Comparison of ENCODE assay signal across 1 cellular context in genomic region chr10:24952146-24952700, GRCh38.
TF ChIP-seq lines count a peak whose summit lies in the region.

PRTFDC1 (minus strand) TSS chr10:24952606; CDS start chr10:24952575, 31 bp downstream.

TF ChIP-seq in K562, 482 proteins besides CTCF, POLR2A, EP300 and RAD21 (continued from another document):
- TF ChIP-seq ELK3 (CRISPR knock-in tag; IDR thresholded peaks at IDR 0.05), result no peak
- TF ChIP-seq HMBOX1 (IDR thresholded peaks at IDR 0.05), result no peak
- no peak for TF ChIP-seq NUFIP1 (IDR thresholded peaks at IDR 0.05; ENCODE audit: partially characterized antibody)
- peak; percentile 45 for TF ChIP-seq ZNF263 (CRISPR knock-in tag; IDR thresholded peaks at IDR 0.05; ENCODE audit: borderline replicate concordance)
- no peak for TF ChIP-seq DEAF1 (CRISPR knock-in tag; IDR thresholded peaks at IDR 0.05)
- TF ChIP-seq RBM39 (optimal IDR thresholded peaks at IDR 0.05; ENCODE audit: low read depth, low read length), result no peak
- no peak for TF ChIP-seq NR2C2 (CRISPR knock-in tag; IDR thresholded peaks at IDR 0.05)
- peak; percentile 84 for TF ChIP-seq NR2C2 (tag; IDR thresholded peaks at IDR 0.05)
- no peak for TF ChIP-seq MXD1 (CRISPR knock-in tag; IDR thresholded peaks at IDR 0.05; ENCODE audit: borderline replicate concordance, poor library complexity, severe bottlenecking)
- no peak for TF ChIP-seq SRSF7 (optimal IDR thresholded peaks at IDR 0.05; ENCODE audit: low read depth, low read length)
- TF ChIP-seq GTF2F1 (IDR thresholded peaks at IDR 0.05; ENCODE audit: low read depth, low read length), result no peak
- TF ChIP-seq CBFA2T3 (IDR thresholded peaks at IDR 0.05), result no peak
- no peak for TF ChIP-seq ZBTB33 (CRISPR knock-in tag; IDR thresholded peaks at IDR 0.05)
- TF ChIP-seq MYBL2 (IDR thresholded peaks at IDR 0.05; ENCODE audit: low read depth), result no peak
- TF ChIP-seq MYBL2 (CRISPR knock-in tag; IDR thresholded peaks at IDR 0.05; ENCODE audit: borderline replicate concordance), result no peak
- no peak for TF ChIP-seq JUN (IDR thresholded peaks at IDR 0.05; ENCODE audit: borderline replicate concordance, low read depth, low read length)
- no peak for TF ChIP-seq JUN (CRISPR knock-in tag; IDR thresholded peaks at IDR 0.05; ENCODE audit: borderline replicate concordance)
- no peak for TF ChIP-seq MAFF (IDR thresholded peaks at IDR 0.05; ENCODE audit: low read length)
- no peak for TF ChIP-seq ATF3 (IDR thresholded peaks at IDR 0.05)
- 0 out of 2 replicates have a peak, but pooled peaks have one; percentile 3 for TF ChIP-seq ATF3 (CRISPR knock-in tag; conservative IDR thresholded peaks at IDR 0.05)
- TF ChIP-seq TSHZ1 (CRISPR knock-in tag; IDR thresholded peaks at IDR 0.05), result no peak
- TF ChIP-seq NCOA6 (IDR thresholded peaks at IDR 0.05), result no peak
- TF ChIP-seq PHF20 (IDR thresholded peaks at IDR 0.05; ENCODE audit: partially characterized antibody), result no peak
- TF ChIP-seq CHD4 (IDR thresholded peaks at IDR 0.05; ENCODE audit: insufficient read depth, insufficient replicate concordance, low read depth, low read length, poor library complexity, severe bottlenecking), result no peak
- no peak for TF ChIP-seq HINFP (tag; conservative IDR thresholded peaks at IDR 0.05; ENCODE audit: low read depth)
